In genomic region chr6:70685494-70686180, GRCh38 we compare ENCODE assay signal across 12 cellular contexts.
"Had no signal": no experiment of that assay in that cellular context is flagged by ENCODE, and none has a peak within 500 bp of the region (broad histone marks: within the 10 kb centered on the region; RNA-seq: fewer than 3 reads in every experiment).

No MANE protein-coding gene starts in this region.

- ATAC-seq: activated T-cell treated with anti-CD3 and anti-CD28 coated beads, Interleukin-2, amount 50 U/mL, for 4 hours had no signal

- H3K4me1 Mint-ChIP-seq: neural crest cell had no signal

- H3K27ac ChIP-seq: ovary, vagina had no signal

- H3K36me3 ChIP-seq: ovary, vagina had no signal

- H3K27me3 Mint-ChIP-seq: activated CD4-positive, alpha-beta T cell treated with anti-CD3 and anti-CD28 coated beads, Interleukin-2, amount 10 ng/mL, durations not matched to agents 7 days and 5 days; activated naive CD8-positive, alpha-beta T cell treated with anti-CD3 and anti-CD28 coated beads for 36 hours had no signal

- H3K4me3 ChIP-seq: ovary, vagina had no signal

- H3K27ac Mint-ChIP-seq: activated CD4-positive, alpha-beta T cell treated with anti-CD3 and anti-CD28 coated beads, Interleukin-2, amount 10 ng/mL, durations not matched to agents 7 days and 5 days; activated naive CD8-positive, alpha-beta T cell treated with anti-CD3 and anti-CD28 coated beads for 36 hours had no signal

- DNase-seq: activated CD4-positive, alpha-beta T cell treated with anti-CD3 and anti-CD28 coated beads, Interleukin-2, amount 10 ng/mL, durations not matched to agents 7 days and 5 days; activated CD4-positive, CD25-positive, alpha-beta regulatory T cell; activated effector memory CD4-positive, alpha-beta T cell treated with anti-CD3 and anti-CD28 coated beads, Interleukin-2, amount 50 U/mL, for 16 hours; activated naive CD8-positive, alpha-beta T cell treated with anti-CD3 and anti-CD28 coated beads for 36 hours; activated T-cell treated with anti-CD3 and anti-CD28 coated beads, Interleukin-2, amount 50 U/mL, for 4 hours; aorta; left ventricle myocardium superior; ovary; retina; stimulated activated CD4-positive, alpha-beta T cell treated with anti-CD3 and anti-CD28 coated beads, Interleukin-4, amount 100 ng/mL, for 4 hours had no signal

- H3K36me3 Mint-ChIP-seq: activated naive CD8-positive, alpha-beta T cell treated with anti-CD3 and anti-CD28 coated beads for 36 hours had no signal

- H3K27me3 ChIP-seq: ovary, vagina had no signal

- H3K9me3 Mint-ChIP-seq: activated CD4-positive, alpha-beta T cell treated with anti-CD3 and anti-CD28 coated beads, Interleukin-2, amount 10 ng/mL, durations not matched to agents 7 days and 5 days; activated naive CD8-positive, alpha-beta T cell treated with anti-CD3 and anti-CD28 coated beads for 36 hours had no signal

- H3K9me3 ChIP-seq: ovary, vagina had no signal

- H3K4me3 Mint-ChIP-seq: activated CD4-positive, alpha-beta T cell treated with anti-CD3 and anti-CD28 coated beads, Interleukin-2, amount 10 ng/mL, durations not matched to agents 7 days and 5 days; activated naive CD8-positive, alpha-beta T cell treated with anti-CD3 and anti-CD28 coated beads for 36 hours; neural crest cell had no signal
